ENCODE assay signal across 19 cellular contexts in the genomic region with DNA sequence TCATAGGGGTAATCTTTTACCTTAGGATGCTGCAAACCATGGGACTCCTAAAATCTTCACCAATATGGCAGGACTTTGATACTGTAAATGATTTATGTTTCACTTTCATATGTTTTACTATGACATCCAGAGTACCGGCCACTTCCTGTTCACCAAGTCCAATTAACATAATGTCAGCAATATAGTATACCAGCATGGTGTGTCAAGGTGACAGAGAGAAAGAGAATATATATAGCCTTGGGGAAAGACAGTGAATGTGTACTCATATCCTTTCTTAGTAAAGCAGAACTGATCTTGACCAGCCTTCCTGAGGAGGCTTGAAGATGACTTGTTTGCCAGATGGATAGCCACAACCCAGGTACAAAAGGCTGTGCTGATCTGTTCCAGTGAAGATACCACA.
A peak's percentile ranks its signal among the peaks of the same experiment; 100 is the strongest.
DNase-seq lines count a peak whose midpoint lies in the region; ATAC-seq and FAIRE-seq lines count a peak whose summit lies in the region.
"Had no signal": no experiment of that assay in that cellular context is flagged by ENCODE, and none has a peak within 500 bp of the region (broad histone marks: within the 10 kb centered on the region; RNA-seq: fewer than 3 reads in every experiment).

No MANE protein-coding gene starts in this region.

- 38 to 52% (median 41%) methylated on average over 1 of the region's 1 CpG for WGBS in small intestine, 3 donors

- peaks cover 2% of the 10 kb centered on the region for H3K4me1 Mint-ChIP-seq in activated CD4-positive, alpha-beta T cell treated with anti-CD3 and anti-CD28 coated beads for 36 hours
- peaks cover 29% of the 10 kb centered on the region for H3K4me1 Mint-ChIP-seq in activated CD8-positive, alpha-beta T cell treated with anti-CD3 and anti-CD28 coated beads, Interleukin-2, amount 10 ng/mL, durations not matched to agents 7 days and 5 days (ENCODE audit: low read depth)

- no peak overlapping the region for H3K4me3 ChIP-seq in small intestine (ENCODE audit: low read depth in 1 of 2, low read length in 2 of 2)

- DNase-seq in activated CD4-positive, alpha-beta T cell treated with anti-CD3 and anti-CD28 coated beads for 36 hours: no peak
- no peak for DNase-seq in activated CD4-positive, alpha-beta T cell treated with anti-CD3 and anti-CD28 coated beads for 48 hours
- no peak for DNase-seq in activated CD8-positive, alpha-beta T cell treated with anti-CD3 and anti-CD28 coated beads, Interleukin-2, amount 10 ng/mL, durations not matched to agents 7 days and 5 days
- peak; percentile 8 for DNase-seq in small intestine
- no peak for DNase-seq in NCI-H226
- no peak for DNase-seq in cortex of kidney (lab: John Stamatoyannopoulos, UW)
- no peak for DNase-seq in NCI-H1048 (lab: John Stamatoyannopoulos, UW)
- DNase-seq: 8988T; CD8-positive, alpha-beta T cell; NCI-H1436 treated with DMSO at 0.1 percent for 48 hours; NCI-H2081 treated with DMSO at 0.1 percent for 48 hours; NCI-H524 treated with DMSO at 0.1 percent for 48 hours; Right ventricle myocardium superior; SK-N-SH had no signal

- no peaks in the 10 kb centered on the region for H3K27me3 ChIP-seq in small intestine (ENCODE audit: control insufficient read depth in 2 of 2, insufficient read depth in 2 of 2, low read length in 2 of 2)

- no peaks in the 10 kb centered on the region for H3K9me3 ChIP-seq in small intestine (ENCODE audit: control insufficient read depth, low read depth)
- H3K9me3 ChIP-seq: SK-N-SH had no signal

- FAIRE-seq in small intestine (lab: Jason Lieb, UNC): no peak
- FAIRE-seq: H1, HTR-8/SVneo had no signal

- H3K9me3 Mint-ChIP-seq in activated CD4-positive, alpha-beta T cell treated with anti-CD3 and anti-CD28 coated beads for 36 hours (ENCODE audit: low read depth): no peaks in the 10 kb centered on the region
- no peaks in the 10 kb centered on the region for H3K9me3 Mint-ChIP-seq in activated CD8-positive, alpha-beta T cell treated with anti-CD3 and anti-CD28 coated beads, Interleukin-2, amount 10 ng/mL, durations not matched to agents 7 days and 5 days (ENCODE audit: insufficient read depth)
- H3K9me3 Mint-ChIP-seq: CD8-positive, alpha-beta T cell; IgD-negative memory B cell had no signal

- no peaks in the 10 kb centered on the region for H3K36me3 Mint-ChIP-seq in activated CD4-positive, alpha-beta T cell treated with anti-CD3 and anti-CD28 coated beads for 36 hours (ENCODE audit: low read depth)
- peaks cover 4% of the 10 kb centered on the region for H3K36me3 Mint-ChIP-seq in activated CD8-positive, alpha-beta T cell treated with anti-CD3 and anti-CD28 coated beads, Interleukin-2, amount 10 ng/mL, durations not matched to agents 7 days and 5 days (ENCODE audit: low read depth)
- H3K36me3 Mint-ChIP-seq: CD8-positive, alpha-beta T cell; IgD-negative memory B cell had no signal

- H3K27ac Mint-ChIP-seq in activated CD4-positive, alpha-beta T cell treated with anti-CD3 and anti-CD28 coated beads for 36 hours: no peak overlapping the region
- no peak overlapping the region for H3K27ac Mint-ChIP-seq in activated CD8-positive, alpha-beta T cell treated with anti-CD3 and anti-CD28 coated beads, Interleukin-2, amount 10 ng/mL, durations not matched to agents 7 days and 5 days
- H3K27ac Mint-ChIP-seq: CD8-positive, alpha-beta T cell; IgD-negative memory B cell had no signal

- CTCF ChIA-PET in activated CD4-positive, alpha-beta T cell treated with anti-CD3 and anti-CD28 coated beads for 36 hours (lab: Charles Lee): no interaction called here
- CTCF ChIA-PET in activated CD8-positive, alpha-beta T cell treated with anti-CD3 and anti-CD28 coated beads, Interleukin-2, amount 10 ng/mL, durations not matched to agents 7 days and 5 days (lab: Charles Lee): no interaction called here

- H3K4me3 Mint-ChIP-seq in activated CD4-positive, alpha-beta T cell treated with anti-CD3 and anti-CD28 coated beads for 36 hours: no peak overlapping the region
- H3K4me3 Mint-ChIP-seq in activated CD8-positive, alpha-beta T cell treated with anti-CD3 and anti-CD28 coated beads, Interleukin-2, amount 10 ng/mL, durations not matched to agents 7 days and 5 days: no peak overlapping the region
- H3K4me3 Mint-ChIP-seq: CD8-positive, alpha-beta T cell; IgD-negative memory B cell had no signal

- no peaks in the 10 kb centered on the region for H3K4me1 ChIP-seq in small intestine (ENCODE audit: control insufficient read depth in 2 of 2, insufficient read depth in 1 of 2, low read depth in 1 of 2, low read length in 1 of 2)

- POLR2A ChIA-PET in activated CD4-positive, alpha-beta T cell treated with anti-CD3 and anti-CD28 coated beads for 36 hours (lab: Charles Lee): no interaction called here
- POLR2A ChIA-PET in activated CD8-positive, alpha-beta T cell treated with anti-CD3 and anti-CD28 coated beads, Interleukin-2, amount 10 ng/mL, durations not matched to agents 7 days and 5 days (lab: Charles Lee): no interaction called here

- no peaks in the 10 kb centered on the region for H3K36me3 ChIP-seq in small intestine (ENCODE audit: control insufficient read depth in 2 of 2, insufficient read depth in 2 of 2, low read length in 2 of 2)

- no peaks in the 10 kb centered on the region for H3K27me3 Mint-ChIP-seq in activated CD4-positive, alpha-beta T cell treated with anti-CD3 and anti-CD28 coated beads for 36 hours
- H3K27me3 Mint-ChIP-seq in activated CD8-positive, alpha-beta T cell treated with anti-CD3 and anti-CD28 coated beads, Interleukin-2, amount 10 ng/mL, durations not matched to agents 7 days and 5 days (ENCODE audit: low read depth): no peaks in the 10 kb centered on the region

- intact Hi-C loops in activated CD4-positive, alpha-beta T cell treated with anti-CD3 and anti-CD28 coated beads for 36 hours (cut with DNase I, micrococcal nuclease): no loop called here

- peak; percentile 39 for ATAC-seq in activated CD4-positive, alpha-beta T cell treated with anti-CD3 and anti-CD28 coated beads for 36 hours
- ATAC-seq in HG03442 (IDR thresholded peaks at IDR 0.05; ENCODE audit: unreplicated experiment): peak; percentile 42
- peak; percentile 58 for ATAC-seq in activated CD8-positive, alpha-beta T cell treated with anti-CD3 and anti-CD28 coated beads, Interleukin-2, amount 10 ng/mL, durations not matched to agents 7 days and 5 days
- ATAC-seq: CD8-positive, alpha-beta T cell; Panc1 had no signal

- H3K27ac ChIP-seq in small intestine (ENCODE audit: low read depth in 1 of 2, low read length in 1 of 2): no peak overlapping the region
